Comparison of ENCODE assay signal across 22 cellular contexts in genomic region chr10:62108768-62109430, GRCh38.
A peak's percentile ranks its signal among the peaks of the same experiment; 100 is the strongest.
DNase-seq lines count a peak whose midpoint lies in the region; ATAC-seq lines count a peak whose summit lies in the region.
"Had no signal": no experiment of that assay in that cellular context is flagged by ENCODE, and none has a peak within 500 bp of the region (broad histone marks: within the 10 kb centered on the region; RNA-seq: fewer than 3 reads in every experiment).

No MANE protein-coding gene starts in this region.

- no peaks in the 10 kb centered on the region for H3K36me3 Mint-ChIP-seq in activated naive CD8-positive, alpha-beta T cell
- no peaks in the 10 kb centered on the region for H3K36me3 Mint-ChIP-seq in activated naive CD8-positive, alpha-beta T cell treated with anti-CD3 and anti-CD28 coated beads for 36 hours
- H3K36me3 Mint-ChIP-seq in activated CD8-positive, alpha-beta T cell treated with anti-CD3 and anti-CD28 coated beads, Interleukin-2, amount 10 ng/mL, durations not matched to agents 7 days and 5 days (ENCODE audit: low read depth), result peaks cover 11% of the 10 kb centered on the region
- peaks cover 13 to 19% of the 10 kb centered on the region in 2 donors for H3K36me3 Mint-ChIP-seq in stimulated activated naive B cell treated with anti-CD40 and anti-IgM and Interleukin-4, amounts not matched to agents 10 μg/mL and 1 μg/mL and 100 μg/mL, for 72 hours
- H3K36me3 Mint-ChIP-seq in immature natural killer cell, result no peaks in the 10 kb centered on the region

- H3K36me3 ChIP-seq in KOPT-K1 (ENCODE audit: insufficient read depth, low read length), result no peaks in the 10 kb centered on the region
- H3K36me3 ChIP-seq: esophagus squamous epithelium, transverse colon had no signal

- peak; percentile 48 for ATAC-seq in activated CD8-positive, alpha-beta T cell treated with anti-CD3 and anti-CD28 coated beads, Interleukin-2, amount 10 ng/mL, durations not matched to agents 7 days and 5 days
- no peak for ATAC-seq in stimulated activated naive B cell treated with anti-CD40 and anti-IgM and Interleukin-4, amounts not matched to agents 10 μg/mL and 1 μg/mL and 100 μg/mL, for 72 hours (replicated peaks)
- ATAC-seq: left ventricle myocardium superior had no signal

- H3K4me3 Mint-ChIP-seq in activated naive CD8-positive, alpha-beta T cell, result no peak overlapping the region
- no peak overlapping the region for H3K4me3 Mint-ChIP-seq in activated naive CD8-positive, alpha-beta T cell treated with anti-CD3 and anti-CD28 coated beads for 36 hours
- H3K4me3 Mint-ChIP-seq in activated CD8-positive, alpha-beta T cell treated with anti-CD3 and anti-CD28 coated beads, Interleukin-2, amount 10 ng/mL, durations not matched to agents 7 days and 5 days, result no peak overlapping the region
- H3K4me3 Mint-ChIP-seq in stimulated activated naive B cell treated with anti-CD40 and anti-IgM and Interleukin-4, amounts not matched to agents 10 μg/mL and 1 μg/mL and 100 μg/mL, for 72 hours, result peak overlapping the region; percentile 67 to 71
- no peak overlapping the region for H3K4me3 Mint-ChIP-seq in immature natural killer cell
- H3K4me3 Mint-ChIP-seq: nephron progenitor cell had no signal

- POLR2A ChIA-PET in activated CD8-positive, alpha-beta T cell treated with anti-CD3 and anti-CD28 coated beads, Interleukin-2, amount 10 ng/mL, durations not matched to agents 7 days and 5 days (lab: Charles Lee), result interaction anchor here (0.6 kb wide), 1 partner anchor 24 kb away, joined by 3 read pairs; no protein-coding TSS in a partner anchor

- CTCF ChIA-PET in activated CD8-positive, alpha-beta T cell treated with anti-CD3 and anti-CD28 coated beads, Interleukin-2, amount 10 ng/mL, durations not matched to agents 7 days and 5 days (lab: Charles Lee), result interaction anchor here (1.0 to 2.6 kb wide), 6 partner anchors 58 to 205 kb away, joined by 3 to 10 read pairs (median 3); no protein-coding TSS in a partner anchor

- H3K27ac Mint-ChIP-seq in activated naive CD8-positive, alpha-beta T cell, result peak overlapping the region; percentile 16
- no peak overlapping the region for H3K27ac Mint-ChIP-seq in activated naive CD8-positive, alpha-beta T cell treated with anti-CD3 and anti-CD28 coated beads for 36 hours
- H3K27ac Mint-ChIP-seq in activated CD8-positive, alpha-beta T cell treated with anti-CD3 and anti-CD28 coated beads, Interleukin-2, amount 10 ng/mL, durations not matched to agents 7 days and 5 days, result peak overlapping the region; percentile 80
- peak overlapping the region; percentile 97 for H3K27ac Mint-ChIP-seq in stimulated activated naive B cell treated with anti-CD40 and anti-IgM and Interleukin-4, amounts not matched to agents 10 μg/mL and 1 μg/mL and 100 μg/mL, for 72 hours
- H3K27ac Mint-ChIP-seq in immature natural killer cell, result no peak overlapping the region
- H3K27ac Mint-ChIP-seq: nephron progenitor cell had no signal

- DNase-seq in activated naive CD8-positive, alpha-beta T cell treated with anti-CD3 and anti-CD28 coated beads for 36 hours, result no peak
- DNase-seq in activated CD8-positive, alpha-beta T cell treated with anti-CD3 and anti-CD28 coated beads, Interleukin-2, amount 10 ng/mL, durations not matched to agents 7 days and 5 days, result no peak
- no peak for DNase-seq in stimulated activated naive B cell treated with anti-CD40 and anti-IgM and Interleukin-4, amounts not matched to agents 10 μg/mL and 1 μg/mL and 100 μg/mL, for 72 hours
- DNase-seq in C1 segment of cervical spinal cord (lab: John Stamatoyannopoulos, UW) (no peak), kidney tubule cell (ENCODE audit: low spot score) (no peak), immature natural killer cell (no peak)
- DNase-seq: aorta; DMS79 treated with DMSO at 0.1 percent for 48 hours; esophagus squamous epithelium; GM23248; hippocampal formation; left ventricle myocardium superior; NCI-H1436 treated with DMSO at 0.1 percent for 48 hours; NCI-H524 treated with DMSO at 0.1 percent for 48 hours; nephron progenitor cell; retina; SHP77; stimulated activated CD4-positive, alpha-beta T cell treated with anti-CD3 and anti-CD28 coated beads, Interleukin-1b, Interleukin-23, amount 100 ng/mL, for 48 hours; transverse colon had no signal

- H3K9me3 ChIP-seq in KOPT-K1 (ENCODE audit: insufficient read depth, low read length, poor library complexity, severe bottlenecking), result no peaks in the 10 kb centered on the region
- H3K9me3 ChIP-seq: esophagus squamous epithelium, transverse colon had no signal

- peak overlapping the region; percentile 54 for H3K27ac ChIP-seq in KOPT-K1 (ENCODE audit: low read depth, low read length, poor library complexity, severe bottlenecking)
- H3K27ac ChIP-seq: coronary artery, esophagus squamous epithelium, GM23248, transverse colon had no signal

- no peaks in the 10 kb centered on the region for H3K9me3 Mint-ChIP-seq in activated naive CD8-positive, alpha-beta T cell (ENCODE audit: low read depth)
- H3K9me3 Mint-ChIP-seq in activated naive CD8-positive, alpha-beta T cell treated with anti-CD3 and anti-CD28 coated beads for 36 hours, result peaks cover 1% of the 10 kb centered on the region
- H3K9me3 Mint-ChIP-seq in activated CD8-positive, alpha-beta T cell treated with anti-CD3 and anti-CD28 coated beads, Interleukin-2, amount 10 ng/mL, durations not matched to agents 7 days and 5 days (ENCODE audit: insufficient read depth), result no peaks in the 10 kb centered on the region
- peaks cover 0 to 1% of the 10 kb centered on the region in 2 donors for H3K9me3 Mint-ChIP-seq in stimulated activated naive B cell treated with anti-CD40 and anti-IgM and Interleukin-4, amounts not matched to agents 10 μg/mL and 1 μg/mL and 100 μg/mL, for 72 hours
- no peaks in the 10 kb centered on the region for H3K9me3 Mint-ChIP-seq in immature natural killer cell
- H3K9me3 Mint-ChIP-seq: nephron progenitor cell had no signal

- peaks cover 32% of the 10 kb centered on the region for H3K4me1 Mint-ChIP-seq in activated naive CD8-positive, alpha-beta T cell (ENCODE audit: low read depth)
- H3K4me1 Mint-ChIP-seq in activated naive CD8-positive, alpha-beta T cell treated with anti-CD3 and anti-CD28 coated beads for 36 hours, result peaks cover 28% of the 10 kb centered on the region
- H3K4me1 Mint-ChIP-seq in activated CD8-positive, alpha-beta T cell treated with anti-CD3 and anti-CD28 coated beads, Interleukin-2, amount 10 ng/mL, durations not matched to agents 7 days and 5 days (ENCODE audit: low read depth), result peaks cover 42% of the 10 kb centered on the region
- H3K4me1 Mint-ChIP-seq in stimulated activated naive B cell treated with anti-CD40 and anti-IgM and Interleukin-4, amounts not matched to agents 10 μg/mL and 1 μg/mL and 100 μg/mL, for 72 hours, result peaks cover 40 to 77% of the 10 kb centered on the region in 2 donors
- peaks cover 13 to 20% of the 10 kb centered on the region in 2 donors for H3K4me1 Mint-ChIP-seq in immature natural killer cell

- no peaks in the 10 kb centered on the region for H3K27me3 Mint-ChIP-seq in activated naive CD8-positive, alpha-beta T cell
- no peaks in the 10 kb centered on the region for H3K27me3 Mint-ChIP-seq in activated naive CD8-positive, alpha-beta T cell treated with anti-CD3 and anti-CD28 coated beads for 36 hours
- H3K27me3 Mint-ChIP-seq in activated CD8-positive, alpha-beta T cell treated with anti-CD3 and anti-CD28 coated beads, Interleukin-2, amount 10 ng/mL, durations not matched to agents 7 days and 5 days (ENCODE audit: low read depth), result no peaks in the 10 kb centered on the region
- H3K27me3 Mint-ChIP-seq in stimulated activated naive B cell treated with anti-CD40 and anti-IgM and Interleukin-4, amounts not matched to agents 10 μg/mL and 1 μg/mL and 100 μg/mL, for 72 hours, result no peaks in the 10 kb centered on the region
- peaks cover 0 to 3% (median 2%) of the 10 kb centered on the region in 3 donors for H3K27me3 Mint-ChIP-seq in immature natural killer cell (ENCODE audit: low read depth in 3 of 3)

Comparison
In these comparisons a context has a peak if more than half of its experiments do, and no peak if none do; other contexts are left out.
1. H3K27ac Mint-ChIP-seq: peak in activated naive CD8-positive, alpha-beta T cell (single experiment), activated CD8-positive, alpha-beta T cell treated with anti-CD3 and anti-CD28 coated beads, Interleukin-2, amount 10 ng/mL, durations not matched to agents 7 days and 5 days (single experiment) and stimulated activated naive B cell treated with anti-CD40 and anti-IgM and Interleukin-4, amounts not matched to agents 10 μg/mL and 1 μg/mL and 100 μg/mL, for 72 hours (single experiment); none in activated naive CD8-positive, alpha-beta T cell treated with anti-CD3 and anti-CD28 coated beads for 36 hours (single experiment) and immature natural killer cell (0 of 6).
2. H3K4me3 Mint-ChIP-seq: peak in stimulated activated naive B cell treated with anti-CD40 and anti-IgM and Interleukin-4, amounts not matched to agents 10 μg/mL and 1 μg/mL and 100 μg/mL, for 72 hours (2 of 2); none in activated naive CD8-positive, alpha-beta T cell (single experiment), activated naive CD8-positive, alpha-beta T cell treated with anti-CD3 and anti-CD28 coated beads for 36 hours (single experiment), activated CD8-positive, alpha-beta T cell treated with anti-CD3 and anti-CD28 coated beads, Interleukin-2, amount 10 ng/mL, durations not matched to agents 7 days and 5 days (single experiment) and immature natural killer cell (0 of 5).